In genomic region chr14:51157012-51157411, GRCh38 we compare ENCODE assay signal across 9 cellular contexts.
DNase-seq lines count a peak whose midpoint lies in the region; ATAC-seq and TF ChIP-seq lines count a peak whose summit lies in the region.
"Had no signal": no experiment of that assay in that cellular context is flagged by ENCODE, and none has a peak within 500 bp of the region (broad histone marks: within the 10 kb centered on the region; RNA-seq: fewer than 3 reads in every experiment).

No MANE protein-coding gene starts in this region.

- peak; percentile 36 for TF ChIP-seq CTCF in GM10248 (IDR thresholded peaks at IDR 0.05; ENCODE audit: control extremely low read depth, extremely low read depth, low read depth, missing control alignments)
- TF ChIP-seq CTCF in fibroblast of mammary gland (conservative IDR thresholded peaks at IDR 0.05; ENCODE audit: control insufficient read depth, insufficient read depth, low read depth, low read length): peak; percentile 58

- DNase-seq in GM10248 (ENCODE audit: extremely low spot score) (no peak), NCI-H748 (lab: John Stamatoyannopoulos, UW; ENCODE audit: unreplicated experiment) (peak; percentile 70), fibroblast of mammary gland (ENCODE audit: low read depth) (peak; percentile 56), SHP77 (lab: John Stamatoyannopoulos, UW) (no peak), Right ventricle myocardium superior (no peak)

- ATAC-seq in HG02610 (IDR thresholded peaks at IDR 0.05; ENCODE audit: unreplicated experiment): peak; percentile 76
- ATAC-seq in GM18873 (IDR thresholded peaks at IDR 0.05; ENCODE audit: low FRiP score, unreplicated experiment): no peak
- no peak for ATAC-seq in Right ventricle myocardium superior (ENCODE audit: poor library complexity)
- ATAC-seq in HG02870 (IDR thresholded peaks at IDR 0.05; ENCODE audit: unreplicated experiment): no peak

- CTCF ChIA-PET in GM10248 (lab: Yijun Ruan, JAX): interaction anchor here (0.6 to 2.1 kb wide), 14 partner anchors 10 to 622 kb away, joined by 3 to 19 read pairs (median 3); no protein-coding TSS in a partner anchor

- POLR2A ChIA-PET in GM10248 (lab: Yijun Ruan, JAX): no interaction called here

- no peak overlapping the region for H3K4me3 ChIP-seq in fibroblast of mammary gland (ENCODE audit: control insufficient read depth, low read depth, low read length)
- H3K4me3 ChIP-seq: SK-N-MC had no signal

- intact Hi-C loops in Right ventricle myocardium superior (cut with DNase I): no loop called here

Comparison
In these comparisons a context has a peak if more than half of its experiments do, and no peak if none do; other contexts are left out.
1. DNase-seq: peak in NCI-H748 (single experiment) and fibroblast of mammary gland (single experiment); none in GM10248 (single experiment), SHP77 (0 of 2) and Right ventricle myocardium superior (single experiment).